ENCODE assay signal across 11 cellular contexts in the genomic region with DNA sequence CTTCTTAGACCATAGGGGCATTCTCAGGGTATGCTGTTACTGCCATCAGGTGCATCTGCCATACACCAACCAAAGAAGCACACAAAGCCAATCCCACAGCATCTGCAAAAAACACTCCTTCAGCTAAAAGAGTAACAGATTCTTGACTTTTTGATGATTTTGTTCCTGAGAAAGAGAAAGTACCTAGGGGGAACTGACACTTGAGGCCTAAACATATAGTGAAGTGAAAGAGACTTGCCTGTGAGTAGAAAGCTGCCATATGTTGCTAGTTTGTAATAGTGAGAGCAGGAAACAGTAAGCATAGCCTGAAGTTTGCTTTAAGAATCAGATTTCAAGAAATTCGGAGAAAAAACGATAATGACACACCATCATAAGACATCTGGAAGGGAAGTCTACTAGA.
DNase-seq lines count a peak whose midpoint lies in the region; ATAC-seq and TF ChIP-seq lines count a peak whose summit lies in the region.
"Had no signal": no experiment of that assay in that cellular context is flagged by ENCODE, and none has a peak within 500 bp of the region (broad histone marks: within the 10 kb centered on the region; RNA-seq: fewer than 3 reads in every experiment).

No MANE protein-coding gene starts in this region.

- H3K36me3 Mint-ChIP-seq in activated CD8-positive, alpha-beta memory T cell treated with anti-CD3 and anti-CD28 coated beads, Interleukin-2, amount 10 ng/mL, durations not matched to agents 7 days and 5 days: peaks cover 21% of the 10 kb centered on the region
- H3K36me3 Mint-ChIP-seq in stimulated activated memory B cell treated with anti-CD40 and anti-IgM and Interleukin-4, amounts not matched to agents 10 μg/mL and 1 μg/mL and 100 μg/mL, for 72 hours: no peaks in the 10 kb centered on the region
- H3K36me3 Mint-ChIP-seq in endodermal cell (ENCODE audit: low read depth): no peaks in the 10 kb centered on the region

- peak overlapping the region; percentile 26 for H3K27ac Mint-ChIP-seq in activated CD8-positive, alpha-beta memory T cell treated with anti-CD3 and anti-CD28 coated beads, Interleukin-2, amount 10 ng/mL, durations not matched to agents 7 days and 5 days
- peak overlapping the region; percentile 56 for H3K27ac Mint-ChIP-seq in stimulated activated memory B cell treated with anti-CD40 and anti-IgM and Interleukin-4, amounts not matched to agents 10 μg/mL and 1 μg/mL and 100 μg/mL, for 72 hours
- H3K27ac Mint-ChIP-seq in endodermal cell: no peak overlapping the region

- no peak for ATAC-seq in activated CD8-positive, alpha-beta memory T cell treated with anti-CD3 and anti-CD28 coated beads, Interleukin-2, amount 10 ng/mL, durations not matched to agents 7 days and 5 days
- ATAC-seq in GM21737 (IDR thresholded peaks at IDR 0.05; ENCODE audit: unreplicated experiment): peak; percentile 98
- peak; percentile 97 for ATAC-seq in HG03354 (IDR thresholded peaks at IDR 0.05; ENCODE audit: poor library complexity, severe bottlenecking, unreplicated experiment)
- peak; percentile 90 for ATAC-seq in stimulated activated memory B cell treated with anti-CD40 and anti-IgM and Interleukin-4, amounts not matched to agents 10 μg/mL and 1 μg/mL and 100 μg/mL, for 72 hours

- H3K4me1 Mint-ChIP-seq in activated CD8-positive, alpha-beta memory T cell treated with anti-CD3 and anti-CD28 coated beads, Interleukin-2, amount 10 ng/mL, durations not matched to agents 7 days and 5 days: peaks cover 6% of the 10 kb centered on the region
- peaks cover 15% of the 10 kb centered on the region for H3K4me1 Mint-ChIP-seq in stimulated activated memory B cell treated with anti-CD40 and anti-IgM and Interleukin-4, amounts not matched to agents 10 μg/mL and 1 μg/mL and 100 μg/mL, for 72 hours
- H3K4me1 Mint-ChIP-seq in endodermal cell: peaks cover 17% of the 10 kb centered on the region

- no peak overlapping the region for H3K4me3 ChIP-seq in endodermal cell (ENCODE audit: low read length)

- peaks cover 2% of the 10 kb centered on the region for H3K27me3 Mint-ChIP-seq in activated CD8-positive, alpha-beta memory T cell treated with anti-CD3 and anti-CD28 coated beads, Interleukin-2, amount 10 ng/mL, durations not matched to agents 7 days and 5 days
- no peaks in the 10 kb centered on the region for H3K27me3 Mint-ChIP-seq in stimulated activated memory B cell treated with anti-CD40 and anti-IgM and Interleukin-4, amounts not matched to agents 10 μg/mL and 1 μg/mL and 100 μg/mL, for 72 hours
- no peaks in the 10 kb centered on the region for H3K27me3 Mint-ChIP-seq in endodermal cell (ENCODE audit: insufficient read depth)

- H3K9ac ChIP-seq in endodermal cell (ENCODE audit: extremely low read depth, low read length, poor library complexity, severe bottlenecking): no peak overlapping the region

- CTCF ChIA-PET in activated CD8-positive, alpha-beta memory T cell treated with anti-CD3 and anti-CD28 coated beads, Interleukin-2, amount 10 ng/mL, durations not matched to agents 7 days and 5 days (lab: Charles Lee): interaction anchor here (0.7 to 1.6 kb wide), 4 partner anchors 47 to 80 kb away, joined by 3 to 4 read pairs (median 3); no protein-coding TSS in a partner anchor

- H3K9me3 Mint-ChIP-seq in activated CD8-positive, alpha-beta memory T cell treated with anti-CD3 and anti-CD28 coated beads, Interleukin-2, amount 10 ng/mL, durations not matched to agents 7 days and 5 days (ENCODE audit: low read depth): peaks cover 9% of the 10 kb centered on the region
- H3K9me3 Mint-ChIP-seq in stimulated activated memory B cell treated with anti-CD40 and anti-IgM and Interleukin-4, amounts not matched to agents 10 μg/mL and 1 μg/mL and 100 μg/mL, for 72 hours: peaks cover 8% of the 10 kb centered on the region
- H3K9me3 Mint-ChIP-seq in endodermal cell: peaks cover 9% of the 10 kb centered on the region

- WGBS in endodermal cell (ENCODE audit: insufficient coverage in 1 of 2, insufficient read length in 1 of 2), 2 experiments: 93 to 100% methylated on average over 1 to 2 of the region's 2 CpGs

- no peaks in the 10 kb centered on the region for H3K4me1 ChIP-seq in endodermal cell (ENCODE audit: control insufficient read depth, insufficient read depth, low read length)

- TF ChIP-seq CTCF in endodermal cell (conservative IDR thresholded peaks at IDR 0.05): no peak

- H3K36me3 ChIP-seq in endodermal cell (ENCODE audit: control insufficient read depth, insufficient read depth, low read length): no peaks in the 10 kb centered on the region
- H3K36me3 ChIP-seq: neutrophil had no signal

- no peak overlapping the region for H3K27ac ChIP-seq in endodermal cell (ENCODE audit: low read depth, low read length)
- H3K27ac ChIP-seq: neutrophil had no signal

- no peak for DNase-seq in activated CD8-positive, alpha-beta memory T cell treated with anti-CD3 and anti-CD28 coated beads, Interleukin-2, amount 10 ng/mL, durations not matched to agents 7 days and 5 days
- DNase-seq in activated CD8-positive, alpha-beta memory T cell treated with anti-CD3 and anti-CD28 coated beads for 24 hours: no peak
- DNase-seq in DMS79 (lab: John Stamatoyannopoulos, UW): no peak
- DNase-seq in DMS114 treated with DMSO at 0.1 percent for 48 hours (lab: John Stamatoyannopoulos, UW; ENCODE audit: unreplicated experiment): no peak
- DNase-seq in endodermal cell: no peak
- DNase-seq: activated gamma-delta T cell treated with Interleukin-2 at 50 U/mL for 16 hours, NCI-H524 treated with DMSO at 0.1 percent for 48 hours had no signal

- peaks cover 6% of the 10 kb centered on the region for H3K9me3 ChIP-seq in endodermal cell (ENCODE audit: control insufficient read depth, low read length)
- H3K9me3 ChIP-seq: neutrophil had no signal

- H3K27me3 ChIP-seq in endodermal cell (ENCODE audit: control insufficient read depth, insufficient read depth, low read length, poor library complexity, severe bottlenecking): no peaks in the 10 kb centered on the region
- H3K27me3 ChIP-seq: neutrophil had no signal

- H3K4me3 Mint-ChIP-seq in activated CD8-positive, alpha-beta memory T cell treated with anti-CD3 and anti-CD28 coated beads, Interleukin-2, amount 10 ng/mL, durations not matched to agents 7 days and 5 days: no peak overlapping the region
- H3K4me3 Mint-ChIP-seq in stimulated activated memory B cell treated with anti-CD40 and anti-IgM and Interleukin-4, amounts not matched to agents 10 μg/mL and 1 μg/mL and 100 μg/mL, for 72 hours: no peak overlapping the region
- no peak overlapping the region for H3K4me3 Mint-ChIP-seq in endodermal cell
